20 cellular contexts compared by ENCODE assay signal in genomic region chr6:143195349-143195845, GRCh38.
DNase-seq lines count a peak whose midpoint lies in the region; ATAC-seq, FAIRE-seq and TF ChIP-seq lines count a peak whose summit lies in the region.
"Had no signal": no experiment of that assay in that cellular context is flagged by ENCODE, and none has a peak within 500 bp of the region (broad histone marks: within the 10 kb centered on the region; RNA-seq: fewer than 3 reads in every experiment).

No MANE protein-coding gene starts in this region.

- peaks cover 4 to 55% of the 10 kb centered on the region in 2 experiments; a peak in 4 of 5 replicates for H3K4me1 ChIP-seq in K562 (replicated peaks in 1 of 2; ENCODE audit: control insufficient read depth in 2 of 2, insufficient read depth in 2 of 2, low read length in 2 of 2)
- peaks cover 0 to 33% (median 4%) of the 10 kb centered on the region in 12 donors for H3K4me1 ChIP-seq in heart left ventricle
- no peaks in the 10 kb centered on the region for H3K4me1 ChIP-seq in right lobe of liver
- no peaks in the 10 kb centered on the region for H3K4me1 ChIP-seq in smooth muscle cell (ENCODE audit: low read depth)

- H4K20me1 ChIP-seq in K562 (replicated peaks; ENCODE audit: control insufficient read depth, insufficient read depth, low read length), result no peaks in the 10 kb centered on the region
- no peaks in the 10 kb centered on the region for H4K20me1 ChIP-seq in smooth muscle cell (ENCODE audit: low read depth)

- 48% methylated on average over 9 of the region's 10 CpGs for WGBS in K562 (ENCODE audit: insufficient coverage, low coverage, missing lambda C conversion rate)
- WGBS in heart left ventricle, 4 donors, result 47 to 63% (median 55%) methylated on average over 10 of the region's 10 CpGs
- 82% methylated on average over 10 of the region's 10 CpGs for WGBS in right lobe of liver (ENCODE audit: insufficient coverage, low coverage, low lambda C conversion rate, missing lambda C conversion rate)
- 91% methylated on average over 10 of the region's 10 CpGs for WGBS in smooth muscle cell (ENCODE audit: low lambda C conversion rate)

- no peaks in the 10 kb centered on the region for H3K9me3 ChIP-seq in K562 (replicated peaks; ENCODE audit: control insufficient read depth, insufficient read depth, low read depth, low read length)
- no peaks in the 10 kb centered on the region for H3K9me3 ChIP-seq in heart left ventricle
- H3K9me3 ChIP-seq in right lobe of liver, result no peaks in the 10 kb centered on the region
- no peaks in the 10 kb centered on the region for H3K9me3 ChIP-seq in smooth muscle cell (replicated peaks; ENCODE audit: low read depth)

- no peak for TF ChIP-seq RAD21 in K562 (CRISPR knock-in tag; conservative IDR thresholded peaks at IDR 0.05 in 1 of 2, IDR thresholded peaks at IDR 0.05 in 1 of 2)

- H3K79me2 ChIP-seq in K562 (ENCODE audit: control insufficient read depth, insufficient read depth, low read length), result peaks cover 28% of the 10 kb centered on the region; the same call in 1 of the 3 replicates
- no peaks in the 10 kb centered on the region for H3K79me2 ChIP-seq in smooth muscle cell (ENCODE audit: low read depth)

- TF ChIP-seq CTCF in K562 (IDR thresholded peaks at IDR 0.05 in 2 of 3, conservative IDR thresholded peaks at IDR 0.05 in 1 of 3; ENCODE audit: insufficient read depth in 2 of 3, low read depth in 1 of 3, low read length in 3 of 3) (no peak), heart left ventricle (IDR thresholded peaks at IDR 0.05) (no peak), right lobe of liver (IDR thresholded peaks at IDR 0.05) (no peak), smooth muscle cell (IDR thresholded peaks at IDR 0.05; ENCODE audit: borderline replicate concordance, insufficient read depth, poor library complexity, severe bottlenecking) (no peak)

- TF ChIP-seq POLR2A in K562 (conservative IDR thresholded peaks at IDR 0.05), result peak; percentile 35
- no peak for TF ChIP-seq POLR2A in heart left ventricle (IDR thresholded peaks at IDR 0.05)
- TF ChIP-seq POLR2A in right lobe of liver (IDR thresholded peaks at IDR 0.05), result no peak

- intact Hi-C loops in K562 (cut with micrococcal nuclease), result no loop called here
- intact Hi-C loops in heart left ventricle (cut with DNase I), result no loop called here
- intact Hi-C loops in right lobe of liver (cut with DNase I), result no loop called here
- intact Hi-C loops in sciatic nerve (cut with DNase I), result no loop called here

- H3K27me3 ChIP-seq in K562 (ENCODE audit: control insufficient read depth in 2 of 2, insufficient read depth in 2 of 2, low read length in 2 of 2) (no peaks in the 10 kb centered on the region), heart left ventricle (no peaks in the 10 kb centered on the region), right lobe of liver (no peaks in the 10 kb centered on the region), smooth muscle cell (ENCODE audit: low read depth) (peaks cover 6% of the 10 kb centered on the region)

- BruUV-seq in K562 (replicated peaks; lab: Mats Ljungman, UMichigan), result no TSS peak

- ATAC-seq in K562 (peak; percentile 56), heart left ventricle (peak; percentile 24 to 64 (median 55)), right lobe of liver (peak in 3 of 4 donors; percentile 23 to 47 (median 27)), sciatic nerve (peak; percentile 26)

- POLR2A ChIA-PET in K562 (lab: Yijun Ruan, JAX), result interaction anchor here (1.2 kb wide), 1 partner anchor 26 kb away, joined by 3 read pairs; no protein-coding TSS in a partner anchor

- H3K4me2 ChIP-seq in K562 (ENCODE audit: insufficient read depth, low read length) (no peak overlapping the region), smooth muscle cell (no peak overlapping the region)
- H3K4me2 ChIP-seq: PC-9 had no signal

- peak in 1 of 4 experiments; percentile 30 for DNase-seq in K562 (ENCODE audit: extremely low read depth in 1 of 4, low spot score in 3 of 4)
- peak in 4 of 5 donors; percentile 32 to 59 (median 43) for DNase-seq in heart left ventricle
- no peak for DNase-seq in right lobe of liver
- DNase-seq in sciatic nerve (ENCODE audit: low spot score), result no peak
- no peak for DNase-seq in inferior parietal cortex (ENCODE audit: extremely low spot score)
- DNase-seq in smooth muscle cell (lab: John Stamatoyannopoulos, UW; ENCODE audit: unreplicated experiment), result no peak
- DNase-seq in NCI-H128 (lab: John Stamatoyannopoulos, UW; ENCODE audit: unreplicated experiment), result no peak
- DNase-seq in NCI-H774 (lab: John Stamatoyannopoulos, UW), result no peak
- DNase-seq: CD4-positive, alpha-beta memory T cell; DND-41; GF-D8; KBM-7; NCI-H1048; NCI-H187; NCI-H446; PC-9; SHP77 had no signal

- no peaks in the 10 kb centered on the region for H3F3A ChIP-seq in smooth muscle cell (ENCODE audit: low read depth)

- no peak for TF ChIP-seq EP300 in K562 (IDR thresholded peaks at IDR 0.05; ENCODE audit: low read length)

- H3K9ac ChIP-seq in K562 (ENCODE audit: insufficient read depth in 1 of 2, low read depth in 2 of 2, low read length in 2 of 2), result peak overlapping the region in 1 of 2 experiments; percentile 68; a peak in 2 of 4 replicates
- H3K9ac ChIP-seq in smooth muscle cell (ENCODE audit: low read depth), result no peak overlapping the region

- peak overlapping the region; percentile 46; the same call in 2 of the 3 replicates for H3K27ac ChIP-seq in K562 (ENCODE audit: extremely low read depth, low read depth, low read length)
- H3K27ac ChIP-seq in heart left ventricle, result peak overlapping the region in 2 of 12 donors; percentile 8 to 27
- H3K27ac ChIP-seq in right lobe of liver, result no peak overlapping the region
- H3K27ac ChIP-seq in smooth muscle cell (ENCODE audit: low read depth), result no peak overlapping the region
- H3K27ac ChIP-seq: PC-9 had no signal

- no peaks in the 10 kb centered on the region for H3K9me1 ChIP-seq in K562 (ENCODE audit: control insufficient read depth, insufficient read depth, low read length)

- H3K36me3 ChIP-seq in K562 (ENCODE audit: control insufficient read depth, insufficient read depth, low read length), result peaks cover 92% of the 10 kb centered on the region
- peaks cover 0 to 5% (median 0%) of the 10 kb centered on the region in 9 donors for H3K36me3 ChIP-seq in heart left ventricle
- H3K36me3 ChIP-seq in right lobe of liver, result no peaks in the 10 kb centered on the region
- H3K36me3 ChIP-seq in smooth muscle cell (ENCODE audit: low read depth), result no peaks in the 10 kb centered on the region

- in situ Hi-C loops in K562 (cut with MboI), result no loop called here

- no peak for FAIRE-seq in K562 (lab: Jason Lieb, UNC)
- FAIRE-seq: D721Med, H1, HTR-8/SVneo had no signal

- no peak overlapping the region for H3K4me3 ChIP-seq in K562
- no peak overlapping the region for H3K4me3 ChIP-seq in heart left ventricle
- H3K4me3 ChIP-seq in right lobe of liver, result no peak overlapping the region
- no peak overlapping the region for H3K4me3 ChIP-seq in smooth muscle cell
- H3K4me3 ChIP-seq: PC-9 had no signal

- no peak overlapping the region for H2AFZ ChIP-seq in K562 (ENCODE audit: low read depth, low read length)
- no peak overlapping the region for H2AFZ ChIP-seq in smooth muscle cell (ENCODE audit: low read depth)
- H2AFZ ChIP-seq: PC-9 had no signal

- CTCF ChIA-PET in K562 (lab: Yijun Ruan, JAX; ENCODE audit: low intra/inter-chr PET ratio), result no interaction called here

TF ChIP-seq in K562, 482 proteins besides CTCF, POLR2A, EP300 and RAD21 (continues in another document):
- TF ChIP-seq USF1 (CRISPR knock-in tag; IDR thresholded peaks at IDR 0.05), result no peak
- peak; percentile 39; the same call in 1 of the 2 replicates for TF ChIP-seq RFX7 (CRISPR knock-in tag; IDR thresholded peaks at IDR 0.05)
- peak; percentile 55; the same call in 1 of the 2 replicates for TF ChIP-seq HBP1 (CRISPR knock-in tag; IDR thresholded peaks at IDR 0.05)
- 0 out of 2 replicates have a peak, but pooled peaks have one; percentile 10 for TF ChIP-seq DLX4 (CRISPR knock-in tag; IDR thresholded peaks at IDR 0.05)
- TF ChIP-seq L3MBTL2 (IDR thresholded peaks at IDR 0.05), result no peak
- no peak for TF ChIP-seq SNRNP70 (optimal IDR thresholded peaks at IDR 0.05; ENCODE audit: low read depth, low read length)
- TF ChIP-seq ZNF584 (CRISPR knock-in tag; IDR thresholded peaks at IDR 0.05; ENCODE audit: low read depth), result no peak
- TF ChIP-seq TEAD1 (CRISPR knock-in tag; IDR thresholded peaks at IDR 0.05), result no peak
- TF ChIP-seq MAZ (CRISPR knock-in tag; conservative IDR thresholded peaks at IDR 0.05 in 1 of 2, IDR thresholded peaks at IDR 0.05 in 1 of 2), result 0 out of 4 replicates have a peak, but pooled peaks of 1 of the 2 experiments have one; percentile 4
- no peak for TF ChIP-seq CHD4 (IDR thresholded peaks at IDR 0.05; ENCODE audit: insufficient read depth, insufficient replicate concordance, low read depth, low read length, poor library complexity, severe bottlenecking)
- TF ChIP-seq ZNF263 (CRISPR knock-in tag; IDR thresholded peaks at IDR 0.05; ENCODE audit: borderline replicate concordance), result peak; percentile 95
- TF ChIP-seq NFE2L1 (tag; IDR thresholded peaks at IDR 0.05; ENCODE audit: borderline replicate concordance, low read depth), result no peak
- no peak for TF ChIP-seq CHD2 (IDR thresholded peaks at IDR 0.05; ENCODE audit: low read depth, low read length)
- TF ChIP-seq GABPB1 (CRISPR knock-in tag; IDR thresholded peaks at IDR 0.05), result no peak
- no peak for TF ChIP-seq HMG20A (CRISPR knock-in tag; conservative IDR thresholded peaks at IDR 0.05)

Comparison
In these comparisons a context has a peak if more than half of its experiments do, and no peak if none do; other contexts are left out.
1. DNase-seq: peak in heart left ventricle (4 of 5); none in right lobe of liver (0 of 3), sciatic nerve (single experiment), inferior parietal cortex (single experiment), smooth muscle cell (single experiment), NCI-H128 (single experiment) and NCI-H774 (single experiment).
2. Peak in every context shown above with its lines, with median percentiles within 50 percentile points of each other: ATAC-seq.